ENCODE assay signal across 12 cellular contexts in genomic region chr12:1663440-1664132, GRCh38. TPM values are rescaled to one million over a fixed set of nuclear protein-coding genes. Genes with fewer than 3 reads are reported as not detected.
DNase-seq lines count a peak whose midpoint lies in the region; ATAC-seq and TF ChIP-seq lines count a peak whose summit lies in the region.
"Had no signal": no experiment of that assay in that cellular context is flagged by ENCODE, and none has a peak within 500 bp of the region (broad histone marks: within the 10 kb centered on the region; RNA-seq: fewer than 3 reads in every experiment).

No MANE protein-coding gene starts in this region.

- no peaks in the 10 kb centered on the region for H3K9me2 ChIP-seq in PC-9 (ENCODE audit: insufficient read depth)

- H3K36me3 ChIP-seq in CD4-positive, alpha-beta memory T cell (ENCODE audit: insufficient read depth, low read length) = no peaks in the 10 kb centered on the region
- H3K36me3 ChIP-seq in PC-9 (ENCODE audit: low read depth) = no peaks in the 10 kb centered on the region
- no peaks in the 10 kb centered on the region for H3K36me3 ChIP-seq in neutrophil
- H3K36me3 ChIP-seq: right atrium auricular region had no signal

- H4K20me1 ChIP-seq in PC-9 (ENCODE audit: insufficient read depth) = no peaks in the 10 kb centered on the region

- POLR2A ChIA-PET in CD4-positive, alpha-beta memory T cell (lab: Charles Lee; ENCODE audit: partially characterized antibody) = interaction anchor here (2.5 kb wide), 1 partner anchor 26 kb away, joined by 9 read pairs; the partner anchor contains the start of gene ADIPOR2
- POLR2A ChIA-PET in PC-9 (lab: Charles Lee; ENCODE audit: unreplicated experiment) = interaction anchor here (0.7 kb wide), 1 partner anchor 79 kb away, joined by 18 read pairs; no protein-coding TSS in a partner anchor

- no peaks in the 10 kb centered on the region for H3K27me3 Mint-ChIP-seq in CD4-positive, alpha-beta memory T cell

- no TSS peak for BruUV-seq in PC-9 (replicated peaks; lab: Mats Ljungman, UMichigan)

- H3K4me2 ChIP-seq in PC-9 = peak overlapping the region; percentile 85

- H3K9me3 ChIP-seq in CD4-positive, alpha-beta memory T cell (ENCODE audit: control insufficient read depth in 1 of 2, low read length in 2 of 2) = no peaks in the 10 kb centered on the region
- no peaks in the 10 kb centered on the region for H3K9me3 ChIP-seq in PC-9 (ENCODE audit: insufficient read depth, low read depth)
- no peaks in the 10 kb centered on the region for H3K9me3 ChIP-seq in neutrophil
- H3K9me3 ChIP-seq: right atrium auricular region had no signal

- ATAC-seq in GM18505 (IDR thresholded peaks at IDR 0.05; ENCODE audit: unreplicated experiment) = no peak
- ATAC-seq in HG03196 (IDR thresholded peaks at IDR 0.05; ENCODE audit: unreplicated experiment) = no peak

- no peaks in the 10 kb centered on the region for H3K36me3 Mint-ChIP-seq in CD4-positive, alpha-beta memory T cell

- H3K27ac ChIP-seq in CD4-positive, alpha-beta memory T cell (ENCODE audit: low read depth, low read length) = no peak overlapping the region
- no peak overlapping the region; the same call in 1 of the 2 replicates for H3K27ac ChIP-seq in PC-9
- peak overlapping the region; percentile 54 for H3K27ac ChIP-seq in cingulate gyrus (ENCODE audit: low read depth, low read length)
- peak overlapping the region; percentile 18 for H3K27ac ChIP-seq in neutrophil

- peaks cover 34 to 70% (median 44%) of the 10 kb centered on the region in 4 donors for H3K4me1 Mint-ChIP-seq in CD4-positive, alpha-beta memory T cell

- peak overlapping the region; percentile 27 to 88 (median 80) for H3K4me3 Mint-ChIP-seq in CD4-positive, alpha-beta memory T cell

- no peak for TF ChIP-seq POLR2A in GM18505 (IDR thresholded peaks at IDR 0.05; ENCODE audit: borderline replicate concordance, extremely low read depth, insufficient read depth, insufficient read length)

- intact Hi-C loops in CD4-positive, alpha-beta memory T cell (cut with micrococcal nuclease) = loop anchor here (10.0 kb wide), 1 partner anchor 341 kb away; the partner anchor contains the start of gene DCP1B
- intact Hi-C loops in PC-9 (cut with micrococcal nuclease; ENCODE audit: unreplicated experiment) = loop anchor here (2.0 kb wide), 1 partner anchor 27 kb away; the partner anchor contains the start of gene ADIPOR2

- H3K79me2 ChIP-seq in PC-9 (ENCODE audit: low read depth) = no peaks in the 10 kb centered on the region

- peaks cover 27% of the 10 kb centered on the region for H3K4me1 ChIP-seq in CD4-positive, alpha-beta memory T cell (ENCODE audit: insufficient read depth, low read length)
- peaks cover 16% of the 10 kb centered on the region for H3K4me1 ChIP-seq in PC-9 (replicated peaks; ENCODE audit: insufficient read depth)
- H3K4me1 ChIP-seq in neutrophil (ENCODE audit: control insufficient read depth in 1 of 2, insufficient read depth in 1 of 2, low read depth in 1 of 2, low read length in 1 of 2) = peaks cover 43 to 44% of the 10 kb centered on the region in 2 experiments

- peaks cover 19% of the 10 kb centered on the region for H3F3A ChIP-seq in PC-9 (ENCODE audit: insufficient read depth, low read depth)

- H3K27ac Mint-ChIP-seq in CD4-positive, alpha-beta memory T cell = peak overlapping the region; percentile 83 to 95 (median 94)

- peak; percentile 17; the same call in 1 of the 2 replicates for TF ChIP-seq CTCF in PC-9 (conservative IDR thresholded peaks at IDR 0.05)
- no peak for TF ChIP-seq CTCF in neutrophil (IDR thresholded peaks at IDR 0.05)

- DNase-seq in CD4-positive, alpha-beta memory T cell = no peak
- DNase-seq in PC-9 (no peak), NCI-H510A (lab: John Stamatoyannopoulos, UW) (no peak)
- DNase-seq in activated effector memory CD4-positive, alpha-beta T cell treated with Interleukin-2 at 50 U/mL for 16 hours = no peak
- DNase-seq: DMS153, KBM-7, SHP77 had no signal

- H2AFZ ChIP-seq in PC-9 = peak overlapping the region; percentile 83

- no peak overlapping the region for H3K4me3 ChIP-seq in CD4-positive, alpha-beta memory T cell (ENCODE audit: low read length in 2 of 2)
- H3K4me3 ChIP-seq in PC-9 (peak overlapping the region; percentile 63; the same call in 1 of the 2 replicates), neutrophil (ENCODE audit: low read depth in 1 of 2, low read length in 1 of 2) (no peak overlapping the region)

- H3K27me3 ChIP-seq in CD4-positive, alpha-beta memory T cell (ENCODE audit: insufficient read depth, low read length) = no peaks in the 10 kb centered on the region
- H3K27me3 ChIP-seq in PC-9 (ENCODE audit: insufficient read depth, low read depth) (no peaks in the 10 kb centered on the region), neutrophil (no peaks in the 10 kb centered on the region)
- H3K27me3 ChIP-seq: right atrium auricular region had no signal

- CTCF ChIA-PET in CD4-positive, alpha-beta memory T cell (lab: Charles Lee; ENCODE audit: partially characterized antibody) = no interaction called here
- CTCF ChIA-PET in PC-9 (lab: Charles Lee) = no interaction called here

- H3K9me3 Mint-ChIP-seq in CD4-positive, alpha-beta memory T cell = no peaks in the 10 kb centered on the region

RNA-seq across cellular contexts. Expression of gene ADIPOR2, which starts 27.3 kb away (rescaled TPM):
- total RNA-seq in CD4-positive, alpha-beta memory T cell = 10 to 100 TPM; 35.7 to 36.2 TPM
- polyA plus RNA-seq in CD4-positive, alpha-beta memory T cell = 1 to 10 TPM; 1.8 to 3.5 TPM
- 76.0 and 107 TPM in 2 replicates for total RNA-seq in PC-9 (2021)

RNA-seq across cellular contexts. Expression of gene WNT5B, which starts 34.6 kb away (rescaled TPM):
- under 1 TPM in 1 of 2 experiments, not detected in 1; 0.17 TPM for total RNA-seq in CD4-positive, alpha-beta memory T cell
- polyA plus RNA-seq in CD4-positive, alpha-beta memory T cell = under 1 TPM in 1 of 2 donors, not detected in 1; 0.61 TPM
- total RNA-seq in PC-9 (2021) = 33.1 and 50.2 TPM in 2 replicates

Comparison
In these comparisons a context has a peak if more than half of its experiments do, and no peak if none do; other contexts are left out.
1. H3K27ac ChIP-seq: peak in cingulate gyrus (single experiment) and neutrophil (single experiment); none in CD4-positive, alpha-beta memory T cell (single experiment) and PC-9 (single experiment).
2. RNA of gene WNT5B, which starts 34.6 kb away (total RNA-seq): 33.1 to 50.2 TPM in PC-9; 0.17 TPM in CD4-positive, alpha-beta memory T cell; every median in the first group is over 10 times any median in the second.